10 cellular contexts compared by ENCODE assay signal in genomic region chr9:133702798-133703570, GRCh38. TPM values are rescaled to one million over a fixed set of nuclear protein-coding genes. Genes with fewer than 3 reads are reported as not detected.
DNase-seq lines count a peak whose midpoint lies in the region; ATAC-seq and TF ChIP-seq lines count a peak whose summit lies in the region.
"Had no signal": no experiment of that assay in that cellular context is flagged by ENCODE, and none has a peak within 500 bp of the region (broad histone marks: within the 10 kb centered on the region; RNA-seq: fewer than 3 reads in every experiment).

No MANE protein-coding gene starts in this region.

- no peak overlapping the region for H3K4me3 ChIP-seq in right cardiac atrium (ENCODE audit: low read length)
- H3K4me3 ChIP-seq in SK-N-SH (ENCODE audit: low read depth in 2 of 2, low read length in 1 of 2): no peak overlapping the region

- H3K9me3 Mint-ChIP-seq in activated T-helper 1 cell treated with anti-CD3 and anti-CD28 coated beads, Interleukin-12 subunit alpha, Interleukin-12 subunit beta, Interleukin-2, Interleukin-4 antibody, amounts not matched to agents 30 ng/mL and 10 ng/mL and 1 ng/mL, durations not matched to agents 14 hours and 24 hours and 36 hours: no peaks in the 10 kb centered on the region
- no peaks in the 10 kb centered on the region for H3K9me3 Mint-ChIP-seq in stimulated activated effector memory CD8-positive, alpha-beta T cell treated with anti-CD3 and anti-CD28 coated beads, Interleukin-12 subunit alpha, Interleukin-12 subunit beta, amount 100 ng/mL, for 72 hours

- intact Hi-C loops in activated T-helper 1 cell treated with anti-CD3 and anti-CD28 coated beads, Interleukin-12 subunit alpha, Interleukin-12 subunit beta, Interleukin-2, Interleukin-4 antibody, amounts not matched to agents 30 ng/mL and 10 ng/mL and 1 ng/mL, durations not matched to agents 14 hours and 24 hours and 36 hours (cut with micrococcal nuclease): loop anchor here (2.0 kb wide), 1 partner anchor 20 kb away; no protein-coding TSS in a partner anchor
- intact Hi-C loops in right cardiac atrium (cut with DNase I): no loop called here

- H3K4me2 ChIP-seq in SK-N-SH: no peak overlapping the region

- H3K9me2 ChIP-seq in SK-N-SH: no peaks in the 10 kb centered on the region

- no peak overlapping the region for H3K27ac ChIP-seq in right cardiac atrium (ENCODE audit: low read length)
- H3K27ac ChIP-seq in SK-N-SH (ENCODE audit: low read depth in 2 of 2, low read length in 1 of 2): no peak overlapping the region
- H3K27ac ChIP-seq: VCaP had no signal

- H3K4me1 Mint-ChIP-seq in activated T-helper 1 cell treated with anti-CD3 and anti-CD28 coated beads, Interleukin-12 subunit alpha, Interleukin-12 subunit beta, Interleukin-2, Interleukin-4 antibody, amounts not matched to agents 30 ng/mL and 10 ng/mL and 1 ng/mL, durations not matched to agents 14 hours and 24 hours and 36 hours (ENCODE audit: low read depth): peaks cover 27% of the 10 kb centered on the region
- H3K4me1 Mint-ChIP-seq in stimulated activated effector memory CD8-positive, alpha-beta T cell treated with anti-CD3 and anti-CD28 coated beads, Interleukin-12 subunit alpha, Interleukin-12 subunit beta, amount 100 ng/mL, for 72 hours: peaks cover 18% of the 10 kb centered on the region

- DNase-seq in NCI-H510A treated with DMSO at 0.1 percent for 48 hours (lab: John Stamatoyannopoulos, UW): peak; percentile 63
- DNase-seq in activated T-helper 1 cell treated with anti-CD3 and anti-CD28 coated beads, Interleukin-12 subunit alpha, Interleukin-12 subunit beta, Interleukin-2, Interleukin-4 antibody, amounts not matched to agents 30 ng/mL and 10 ng/mL and 1 ng/mL, durations not matched to agents 14 hours and 24 hours and 36 hours (ENCODE audit: low spot score): no peak
- DNase-seq in right cardiac atrium: peak in 2 of 3 donors; percentile 22 to 65
- no peak for DNase-seq in stimulated activated effector memory CD8-positive, alpha-beta T cell treated with anti-CD3 and anti-CD28 coated beads, Interleukin-12 subunit alpha, Interleukin-12 subunit beta, amount 100 ng/mL, for 72 hours (ENCODE audit: low spot score in 2 of 2)
- DNase-seq in HCEC 1CT: no peak
- no peak for DNase-seq in SIG-M5 (lab: John Stamatoyannopoulos, UW)
- DNase-seq in SK-N-SH: no peak

- no peaks in the 10 kb centered on the region for H4K20me1 ChIP-seq in SK-N-SH (ENCODE audit: insufficient read depth)

- H3K36me3 Mint-ChIP-seq in activated T-helper 1 cell treated with anti-CD3 and anti-CD28 coated beads, Interleukin-12 subunit alpha, Interleukin-12 subunit beta, Interleukin-2, Interleukin-4 antibody, amounts not matched to agents 30 ng/mL and 10 ng/mL and 1 ng/mL, durations not matched to agents 14 hours and 24 hours and 36 hours (ENCODE audit: low read depth): no peaks in the 10 kb centered on the region
- no peaks in the 10 kb centered on the region for H3K36me3 Mint-ChIP-seq in stimulated activated effector memory CD8-positive, alpha-beta T cell treated with anti-CD3 and anti-CD28 coated beads, Interleukin-12 subunit alpha, Interleukin-12 subunit beta, amount 100 ng/mL, for 72 hours

- TF ChIP-seq EP300 in SK-N-SH (IDR thresholded peaks at IDR 0.05; ENCODE audit: borderline replicate concordance in 1 of 2, low read depth in 1 of 2, low read length in 1 of 2): no peak

- ATAC-seq in right cardiac atrium (peak in 1 of 2 donors; percentile 5), HG02870 (IDR thresholded peaks at IDR 0.05; ENCODE audit: unreplicated experiment) (no peak)
- ATAC-seq in stimulated activated effector memory CD8-positive, alpha-beta T cell treated with anti-CD3 and anti-CD28 coated beads, Interleukin-12 subunit alpha, Interleukin-12 subunit beta, amount 100 ng/mL, for 72 hours: peak; percentile 5

- no peak overlapping the region for H2AFZ ChIP-seq in SK-N-SH (ENCODE audit: low read depth)

- H3K9me3 ChIP-seq in right cardiac atrium (ENCODE audit: control insufficient read depth, low read length): no peaks in the 10 kb centered on the region
- no peaks in the 10 kb centered on the region for H3K9me3 ChIP-seq in SK-N-SH

- H3K36me3 ChIP-seq in SK-N-SH (replicated peaks in 1 of 2; ENCODE audit: control insufficient read depth in 1 of 2, insufficient read depth in 2 of 2, low read length in 1 of 2): no peaks in the 10 kb centered on the region

- no peaks in the 10 kb centered on the region for H3K27me3 ChIP-seq in right cardiac atrium (ENCODE audit: control insufficient read depth, insufficient read depth)
- H3K27me3 ChIP-seq in SK-N-SH (ENCODE audit: insufficient read depth): no peaks in the 10 kb centered on the region

- H3K4me3 Mint-ChIP-seq in activated T-helper 1 cell treated with anti-CD3 and anti-CD28 coated beads, Interleukin-12 subunit alpha, Interleukin-12 subunit beta, Interleukin-2, Interleukin-4 antibody, amounts not matched to agents 30 ng/mL and 10 ng/mL and 1 ng/mL, durations not matched to agents 14 hours and 24 hours and 36 hours: peak overlapping the region; percentile 65
- H3K4me3 Mint-ChIP-seq in stimulated activated effector memory CD8-positive, alpha-beta T cell treated with anti-CD3 and anti-CD28 coated beads, Interleukin-12 subunit alpha, Interleukin-12 subunit beta, amount 100 ng/mL, for 72 hours: peak overlapping the region; percentile 63

- peak overlapping the region; percentile 72 for H3K27ac Mint-ChIP-seq in activated T-helper 1 cell treated with anti-CD3 and anti-CD28 coated beads, Interleukin-12 subunit alpha, Interleukin-12 subunit beta, Interleukin-2, Interleukin-4 antibody, amounts not matched to agents 30 ng/mL and 10 ng/mL and 1 ng/mL, durations not matched to agents 14 hours and 24 hours and 36 hours
- H3K27ac Mint-ChIP-seq in stimulated activated effector memory CD8-positive, alpha-beta T cell treated with anti-CD3 and anti-CD28 coated beads, Interleukin-12 subunit alpha, Interleukin-12 subunit beta, amount 100 ng/mL, for 72 hours: peak overlapping the region; percentile 76

- peaks cover 11% of the 10 kb centered on the region for H3K27me3 Mint-ChIP-seq in activated T-helper 1 cell treated with anti-CD3 and anti-CD28 coated beads, Interleukin-12 subunit alpha, Interleukin-12 subunit beta, Interleukin-2, Interleukin-4 antibody, amounts not matched to agents 30 ng/mL and 10 ng/mL and 1 ng/mL, durations not matched to agents 14 hours and 24 hours and 36 hours (ENCODE audit: insufficient read depth)

- no peaks in the 10 kb centered on the region for H3K79me2 ChIP-seq in SK-N-SH (ENCODE audit: insufficient read depth)

- H3F3A ChIP-seq in SK-N-SH (replicated peaks; ENCODE audit: insufficient read depth): peaks cover 6% of the 10 kb centered on the region

- TF ChIP-seq RAD21 in SK-N-SH (IDR thresholded peaks at IDR 0.05; ENCODE audit: low read length): no peak

- 34% methylated on average over 39 of the region's 39 CpGs for WGBS in right cardiac atrium
- WGBS in SK-N-SH (ENCODE audit: low lambda C conversion rate): 75% methylated on average over 13 of the region's 39 CpGs

- CTCF ChIA-PET in SK-N-SH (lab: Yijun Ruan, JAX): interaction anchor here (0.7 to 1.8 kb wide), 5 partner anchors 9 to 41 kb away, joined by 3 to 6 read pairs (median 3); no protein-coding TSS in a partner anchor

- POLR2A ChIA-PET in SK-N-SH (lab: Yijun Ruan, JAX): no interaction called here

- no peak for TF ChIP-seq CTCF in SK-N-SH (IDR thresholded peaks at IDR 0.05)

- H3K4me1 ChIP-seq in right cardiac atrium (ENCODE audit: control insufficient read depth, insufficient read depth, low read length) (no peaks in the 10 kb centered on the region), SK-N-SH (ENCODE audit: control insufficient read depth in 1 of 2, insufficient read depth in 2 of 2, low read depth in 1 of 2, low read length in 1 of 2) (peaks cover 0 to 11% of the 10 kb centered on the region in 2 experiments; a peak in 1 of 4 replicates)

- no peak overlapping the region for H3K9ac ChIP-seq in SK-N-SH

TF ChIP-seq in SK-N-SH, 30 proteins besides CTCF, POLR2A, EP300 and RAD21 (continues in another document):
- no peak for TF ChIP-seq FOXM1 (IDR thresholded peaks at IDR 0.05; ENCODE audit: low read depth)
- TF ChIP-seq CHD2 (IDR thresholded peaks at IDR 0.05; ENCODE audit: low read length, partially characterized antibody): no peak
- no peak for TF ChIP-seq NFIC (IDR thresholded peaks at IDR 0.05; ENCODE audit: borderline replicate concordance)
- TF ChIP-seq, protein P1, sequence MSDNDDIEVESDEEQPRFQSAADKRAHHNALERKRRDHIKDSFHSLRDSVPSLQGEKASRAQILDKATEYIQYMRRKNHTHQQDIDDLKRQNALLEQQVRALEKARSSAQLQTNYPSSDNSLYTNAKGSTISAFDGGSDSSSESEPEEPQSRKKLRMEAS (IDR thresholded peaks at IDR 0.05; ENCODE audit: low read depth): no peak
- no peak for TF ChIP-seq TCF12 (IDR thresholded peaks at IDR 0.05)
- TF ChIP-seq TEAD4 (IDR thresholded peaks at IDR 0.05; ENCODE audit: borderline replicate concordance, insufficient read depth): no peak
- no peak for TF ChIP-seq SMC3 (IDR thresholded peaks at IDR 0.05; ENCODE audit: low read depth, low read length)
- no peak for TF ChIP-seq NRF1 (IDR thresholded peaks at IDR 0.05; ENCODE audit: low read depth, low read length)
- TF ChIP-seq, protein P2, sequence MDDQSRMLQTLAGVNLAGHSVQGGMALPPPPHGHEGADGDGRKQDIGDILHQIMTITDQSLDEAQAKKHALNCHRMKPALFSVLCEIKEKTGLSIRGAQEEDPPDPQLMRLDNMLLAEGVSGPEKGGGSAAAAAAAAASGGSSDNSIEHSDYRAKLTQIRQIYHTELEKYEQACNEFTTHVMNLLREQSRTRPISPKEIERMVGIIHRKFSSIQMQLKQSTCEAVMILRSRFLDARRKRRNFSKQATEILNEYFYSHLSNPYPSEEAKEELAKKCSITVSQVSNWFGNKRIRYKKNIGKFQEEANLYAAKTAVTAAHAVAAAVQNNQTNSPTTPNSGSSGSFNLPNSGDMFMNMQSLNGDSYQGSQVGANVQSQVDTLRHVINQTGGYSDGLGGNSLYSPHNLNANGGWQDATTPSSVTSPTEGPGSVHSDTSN (IDR thresholded peaks at IDR 0.05): no peak

RNA-seq across cellular contexts. Expression of gene SARDH, which starts 35.2 kb away (rescaled TPM):
- total RNA-seq in activated T-helper 1 cell treated with anti-CD3 and anti-CD28 coated beads, Interleukin-12 subunit alpha, Interleukin-12 subunit beta, Interleukin-2, Interleukin-4 antibody, amounts not matched to agents 30 ng/mL and 10 ng/mL and 1 ng/mL, durations not matched to agents 14 hours and 24 hours and 36 hours: 0.51 and 0.60 TPM in 2 replicates
- total RNA-seq in right cardiac atrium: 1 to 10 TPM; 2.5 to 3.2 (median 2.8) TPM
- polyA plus RNA-seq in right cardiac atrium: 1.7 TPM
- polyA plus RNA-seq in SK-N-SH (2012; rRNA removed): 2.9 and 5.9 TPM in 2 replicates
- 1.6 and 3.0 TPM in 2 replicates for polyA plus RNA-seq in SK-N-SH (2012; cell fraction: cytosol; rRNA removed)
- 9.9 and 14.3 TPM in 2 replicates for polyA plus RNA-seq in SK-N-SH (2012; cell fraction: nucleus; rRNA removed)
- total RNA-seq: MCF 10A had no signal

Comparison
In these comparisons a context has a peak if more than half of its experiments do, and no peak if none do; other contexts are left out.
1. DNase-seq: peak in NCI-H510A treated with DMSO at 0.1 percent for 48 hours (single experiment) and right cardiac atrium (2 of 3); none in activated T-helper 1 cell treated with anti-CD3 and anti-CD28 coated beads, Interleukin-12 subunit alpha, Interleukin-12 subunit beta, Interleukin-2, Interleukin-4 antibody, amounts not matched to agents 30 ng/mL and 10 ng/mL and 1 ng/mL, durations not matched to agents 14 hours and 24 hours and 36 hours (single experiment), stimulated activated effector memory CD8-positive, alpha-beta T cell treated with anti-CD3 and anti-CD28 coated beads, Interleukin-12 subunit alpha, Interleukin-12 subunit beta, amount 100 ng/mL, for 72 hours (0 of 2), HCEC 1CT (single experiment), SIG-M5 (single experiment) and SK-N-SH (single experiment).